ENCODE assay signal across 14 cellular contexts in genomic region chr13:39766464-39767167, GRCh38.
A peak's percentile ranks its signal among the peaks of the same experiment; 100 is the strongest.
DNase-seq lines count a peak whose midpoint lies in the region; ATAC-seq, FAIRE-seq and TF ChIP-seq lines count a peak whose summit lies in the region.
"Had no signal": no experiment of that assay in that cellular context is flagged by ENCODE, and none has a peak within 500 bp of the region (broad histone marks: within the 10 kb centered on the region; RNA-seq: fewer than 3 reads in every experiment).

No MANE protein-coding gene starts in this region.

- H3K4me3 ChIP-seq in H1 (ENCODE audit: extremely low read depth in 1 of 4, insufficient read depth in 2 of 4, low read depth in 3 of 4, low read length in 4 of 4) = no peak overlapping the region

- no peak overlapping the region for H2BK15ac ChIP-seq in H1 (ENCODE audit: low read length)

- H3K4me3 Mint-ChIP-seq in nephron = no peak overlapping the region
- H3K4me3 Mint-ChIP-seq: CD4-positive, alpha-beta T cell; memory B cell; natural killer cell; T-cell had no signal

- POLR2A ChIA-PET in H1 (lab: Charles Lee; ENCODE audit: partially characterized antibody) = no interaction called here

- FAIRE-seq in H1 (lab: Jason Lieb, UNC) = no peak

- no peak overlapping the region for H2AK5ac ChIP-seq in H1 (ENCODE audit: low read depth, low read length)

- TF ChIP-seq RAD21 in H1 (IDR thresholded peaks at IDR 0.05 in 1 of 2, conservative IDR thresholded peaks at IDR 0.05 in 1 of 2; ENCODE audit: low read depth in 2 of 2, low read length in 2 of 2) = no peak

- no peaks in the 10 kb centered on the region for H3K27me3 ChIP-seq in H1 (replicated peaks in 1 of 4; ENCODE audit: control insufficient read depth in 3 of 4, extremely low read depth in 1 of 4, insufficient read depth in 3 of 4, low read length in 3 of 4)

- H3K14ac ChIP-seq in H1 (ENCODE audit: insufficient read length) = no peak overlapping the region

- no peaks in the 10 kb centered on the region for H3K79me1 ChIP-seq in H1 (ENCODE audit: low read depth, low read length)

- 88% methylated on average over 2 of the region's 2 CpGs; no CpG with 5 or more reads in 1 of the 2 experiments for WGBS in H1 (ENCODE audit: extremely low coverage in 1 of 2, insufficient coverage in 1 of 2, insufficient read length in 1 of 2, insufficient replicate concordance in 2 of 2, low coverage in 1 of 2, low lambda C conversion rate in 2 of 2, missing lambda C conversion rate in 1 of 2), 2 experiments

- no peak overlapping the region for H4K8ac ChIP-seq in H1 (ENCODE audit: extremely low read depth, insufficient read depth, low read length)

- no peak for TF ChIP-seq EP300 in H1 (IDR thresholded peaks at IDR 0.05; ENCODE audit: borderline replicate concordance in 1 of 2, low read depth in 2 of 2, low read length in 2 of 2)

- ATAC-seq in GM19463 (IDR thresholded peaks at IDR 0.05; ENCODE audit: unreplicated experiment) = no peak
- ATAC-seq: natural killer cell had no signal

- H3K36me3 ChIP-seq in H1 (ENCODE audit: control insufficient read depth in 2 of 4, insufficient read depth in 4 of 4, low read length in 3 of 4) = no peaks in the 10 kb centered on the region

- no peaks in the 10 kb centered on the region for H3K23me2 ChIP-seq in H1 (ENCODE audit: low read depth, low read length)

- TF ChIP-seq CTCF in H1 (IDR thresholded peaks at IDR 0.05; ENCODE audit: control extremely low read depth in 1 of 3, insufficient read depth in 1 of 3, low read depth in 1 of 3, low read length in 3 of 3) = no peak
- no peak for TF ChIP-seq CTCF in nephron (IDR thresholded peaks at IDR 0.05; ENCODE audit: unreplicated experiment in 3 of 3)

- no peak overlapping the region for H2AFZ ChIP-seq in H1 (ENCODE audit: low read length)

- no peak overlapping the region for H2BK120ac ChIP-seq in H1 (replicated peaks; ENCODE audit: low read depth, low read length)

- H3K9me3 ChIP-seq in H1 (ENCODE audit: insufficient read depth in 2 of 2, low read depth in 1 of 2, low read length in 1 of 2) = no peaks in the 10 kb centered on the region

- no peaks in the 10 kb centered on the region for H3K79me2 ChIP-seq in H1 (ENCODE audit: control insufficient read depth in 1 of 2, insufficient read depth in 2 of 2, low read length in 2 of 2)

- peaks cover 3% of the 10 kb centered on the region for H3K27me3 Mint-ChIP-seq in nephron (ENCODE audit: low read depth)
- H3K27me3 Mint-ChIP-seq: CD4-positive, alpha-beta T cell; memory B cell; T-cell had no signal

- H3K27ac Mint-ChIP-seq in nephron = peak overlapping the region in 2 of 3 experiments; percentile 9 to 79
- H3K27ac Mint-ChIP-seq: CD4-positive, alpha-beta T cell; memory B cell; T-cell had no signal

- no peak overlapping the region for H3K23ac ChIP-seq in H1 (ENCODE audit: insufficient read length)

- no peak overlapping the region for H3K9ac ChIP-seq in H1 (replicated peaks in 1 of 4; ENCODE audit: extremely low read depth in 1 of 4, low read depth in 3 of 4, low read length in 3 of 4)

- H2BK20ac ChIP-seq in H1 (ENCODE audit: low read length) = no peak overlapping the region

- H3K4me1 Mint-ChIP-seq in nephron = peaks cover 27% of the 10 kb centered on the region

- H3K36me3 Mint-ChIP-seq in nephron (ENCODE audit: low read depth) = no peaks in the 10 kb centered on the region
- H3K36me3 Mint-ChIP-seq: natural killer cell, T-cell had no signal

- no peak for TF ChIP-seq POLR2A in H1 (IDR thresholded peaks at IDR 0.05; ENCODE audit: control extremely low read depth in 1 of 2, low read depth in 2 of 2, low read length in 2 of 2)

- CTCF ChIA-PET in H1 (lab: Charles Lee; ENCODE audit: partially characterized antibody) = interaction anchor here (0.5 to 4.0 kb wide), 7 partner anchors 8 to 1011 kb away, joined by 3 to 18 read pairs (median 3); no protein-coding TSS in a partner anchor

- no peak overlapping the region for H3K56ac ChIP-seq in H1 (replicated peaks; ENCODE audit: insufficient read length, low read depth, low read length)

- peaks cover 0 to 4% (median 0%) of the 10 kb centered on the region in 4 experiments; a peak in 2 of 7 replicates for H3K4me1 ChIP-seq in H1 (replicated peaks in 1 of 4; ENCODE audit: control insufficient read depth in 3 of 4, insufficient read depth in 4 of 4, low read length in 3 of 4)

- 0 out of 2 replicates have a peak overlapping the region, but pooled peaks have one; percentile 52 for H2BK5ac ChIP-seq in H1 (ENCODE audit: low read depth, low read length)

- peaks cover 6% of the 10 kb centered on the region for H3K9me3 Mint-ChIP-seq in nephron
- H3K9me3 Mint-ChIP-seq: CD4-positive, alpha-beta T cell; memory B cell; natural killer cell had no signal

- H4K20me1 ChIP-seq in H1 (replicated peaks in 1 of 2; ENCODE audit: control insufficient read depth in 1 of 2, insufficient read depth in 2 of 2, low read length in 2 of 2) = no peaks in the 10 kb centered on the region

- no peak overlapping the region for H3K18ac ChIP-seq in H1 (ENCODE audit: extremely low read depth, low read length)

- peak; percentile 42 for DNase-seq in Ammon's horn (ENCODE audit: low spot score)
- DNase-seq in NCI-H446 (lab: John Stamatoyannopoulos, UW) = peak; percentile 93 to 94
- DNase-seq in H1 (ENCODE audit: low read depth in 1 of 2, low spot score in 2 of 2) = no peak
- no peak for DNase-seq in NCI-H1436 treated with DMSO at 0.1 percent for 48 hours (lab: John Stamatoyannopoulos, UW)
- DNase-seq in activated gamma-delta T cell (lab: John Stamatoyannopoulos, UW) = no peak
- DNase-seq: activated CD8-positive, alpha-beta memory T cell treated with anti-CD3 and anti-CD28 coated beads, Interleukin-2, amount 50 U/mL, for 48 hours; activated gamma-delta T cell treated with Interleukin-2 at 50 U/mL for 16 hours; effector memory CD4-positive, alpha-beta T cell; natural killer cell had no signal

- no peak overlapping the region for H2BK12ac ChIP-seq in H1 (ENCODE audit: low read depth, low read length)

- no peak overlapping the region for H3K4ac ChIP-seq in H1 (replicated peaks; ENCODE audit: insufficient read length, low read depth, low read length)

- no peak overlapping the region for H3K4me2 ChIP-seq in H1 (ENCODE audit: insufficient read depth in 1 of 2, low read depth in 2 of 2, low read length in 2 of 2)

- H3K27ac ChIP-seq in H1 (ENCODE audit: low read depth, low read length) = no peak overlapping the region

- no peak overlapping the region for H4K5ac ChIP-seq in H1 (ENCODE audit: insufficient read length, low read depth, low read length)

- no peak overlapping the region for H4K91ac ChIP-seq in H1 (replicated peaks; ENCODE audit: insufficient read length, low read length)

TF ChIP-seq in H1, 55 proteins besides CTCF, POLR2A, EP300 and RAD21:
- TF ChIP-seq CBX5 (IDR thresholded peaks at IDR 0.05; ENCODE audit: low read depth, low read length) = no peak
- no peak for TF ChIP-seq TCF12 (IDR thresholded peaks at IDR 0.05; ENCODE audit: low read depth, low read length)
- TF ChIP-seq ZNF274 (IDR thresholded peaks at IDR 0.05; ENCODE audit: borderline replicate concordance, extremely low read depth, low read length) = no peak
- TF ChIP-seq SP2 (IDR thresholded peaks at IDR 0.05; ENCODE audit: low read length) = no peak
- no peak for TF ChIP-seq NANOG (IDR thresholded peaks at IDR 0.05; ENCODE audit: insufficient read depth, low read depth, low read length, poor library complexity, severe bottlenecking)

Comparison
In these comparisons a context has a peak if more than half of its experiments do, and no peak if none do; other contexts are left out.
1. DNase-seq: peak in Ammon's horn (single experiment) and NCI-H446 (2 of 2); none in H1 (0 of 2), NCI-H1436 treated with DMSO at 0.1 percent for 48 hours (single experiment) and activated gamma-delta T cell (single experiment).